Comparison of ENCODE assay signal across 2 cellular contexts in the genomic region with DNA sequence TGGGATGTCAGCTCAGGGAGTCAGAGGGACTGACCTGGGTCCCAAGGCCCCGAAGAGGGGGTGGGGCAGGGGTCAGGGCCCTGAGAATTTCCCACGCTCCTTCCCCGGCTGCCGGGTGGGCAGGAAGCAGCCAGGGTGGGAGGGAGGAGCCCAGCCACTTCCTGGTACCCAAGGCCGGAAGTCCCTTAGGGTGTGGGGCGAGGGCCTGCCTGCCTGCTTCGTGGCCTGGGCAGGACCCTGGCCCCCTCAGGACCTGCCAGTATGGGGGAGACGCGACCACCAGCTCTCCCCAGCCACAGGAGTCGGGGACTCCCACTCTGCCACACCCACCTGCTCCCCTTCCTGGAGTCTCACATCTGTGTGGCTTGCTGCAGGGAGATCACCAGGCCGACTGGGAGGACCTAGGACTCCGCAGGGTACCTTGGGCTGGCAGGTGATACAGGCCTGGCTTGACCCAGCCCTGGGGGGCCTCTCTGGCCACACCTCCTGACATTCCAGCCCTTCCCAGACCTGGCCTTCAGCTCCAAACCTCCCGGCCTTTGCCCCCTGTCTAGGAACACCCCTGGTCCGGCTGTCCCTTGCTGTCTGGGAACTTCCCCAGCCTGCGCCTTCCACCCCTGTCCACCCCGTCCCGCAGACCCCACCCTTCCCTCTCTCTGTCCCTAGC.
TF ChIP-seq lines count a peak whose summit lies in the region.

No MANE protein-coding gene starts in this region.

TF ChIP-seq in HEK293, 187 proteins besides CTCF, POLR2A, EP300 and RAD21 (continued from another document and continues in another):
- TF ChIP-seq IKZF3 (tag by site-specific recombination; IDR thresholded peaks at IDR 0.05) (peak; percentile 10; the same call in 1 of the 2 replicates), SP2 (tag by site-specific recombination; IDR thresholded peaks at IDR 0.05) (peak; percentile 83), ZNF24 (tag by site-specific recombination; IDR thresholded peaks at IDR 0.05) (no peak; the same call in 1 of the 2 replicates), ZNF426 (tag by site-specific recombination; IDR thresholded peaks at IDR 0.05) (no peak), ZNF548 (tag by site-specific recombination; IDR thresholded peaks at IDR 0.05) (no peak), YY1 (tag by site-specific recombination; IDR thresholded peaks at IDR 0.05) (no peak), ZNF501 (tag by site-specific recombination; IDR thresholded peaks at IDR 0.05) (no peak; the same call in 1 of the 2 replicates), ZNF837 (tag by site-specific recombination; IDR thresholded peaks at IDR 0.05) (no peak), ZNF2 (tag by site-specific recombination; IDR thresholded peaks at IDR 0.05) (0 out of 2 replicates have a peak, but pooled peaks have one; percentile 28), ZNF660 (tag by site-specific recombination; IDR thresholded peaks at IDR 0.05) (no peak; the same call in 1 of the 2 replicates), ZNF670 (tag by site-specific recombination; IDR thresholded peaks at IDR 0.05; ENCODE audit: low read depth) (no peak), ZNF629 (tag by site-specific recombination; IDR thresholded peaks at IDR 0.05) (peak; percentile 50; the same call in 1 of the 2 replicates), ZNF19 (tag by site-specific recombination; IDR thresholded peaks at IDR 0.05; ENCODE audit: low read depth) (no peak), ZNF747 (tag by site-specific recombination; IDR thresholded peaks at IDR 0.05) (no peak)
- TF ChIP-seq, protein P1, sequence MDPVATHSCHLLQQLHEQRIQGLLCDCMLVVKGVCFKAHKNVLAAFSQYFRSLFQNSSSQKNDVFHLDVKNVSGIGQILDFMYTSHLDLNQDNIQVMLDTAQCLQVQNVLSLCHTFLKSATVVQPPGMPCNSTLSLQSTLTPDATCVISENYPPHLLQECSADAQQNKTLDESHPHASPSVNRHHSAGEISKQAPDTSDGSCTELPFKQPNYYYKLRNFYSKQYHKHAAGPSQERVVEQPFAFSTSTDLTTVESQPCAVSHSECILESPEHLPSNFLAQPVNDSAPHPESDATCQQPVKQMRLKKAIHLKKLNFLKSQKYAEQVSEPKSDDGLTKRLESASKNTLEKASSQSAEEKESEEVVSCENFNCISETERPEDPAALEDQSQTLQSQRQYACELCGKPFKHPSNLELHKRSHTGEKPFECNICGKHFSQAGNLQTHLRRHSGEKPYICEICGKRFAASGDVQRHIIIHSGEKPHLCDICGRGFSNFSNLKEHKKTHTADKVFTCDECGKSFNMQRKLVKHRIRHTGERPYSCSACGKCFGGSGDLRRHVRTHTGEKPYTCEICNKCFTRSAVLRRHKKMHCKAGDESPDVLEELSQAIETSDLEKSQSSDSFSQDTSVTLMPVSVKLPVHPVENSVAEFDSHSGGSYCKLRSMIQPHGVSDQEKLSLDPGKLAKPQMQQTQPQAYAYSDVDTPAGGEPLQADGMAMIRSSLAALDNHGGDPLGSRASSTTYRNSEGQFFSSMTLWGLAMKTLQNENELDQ (tag by site-specific recombination; IDR thresholded peaks at IDR 0.05; ENCODE audit: low read depth): no peak
- TF ChIP-seq, protein P2, sequence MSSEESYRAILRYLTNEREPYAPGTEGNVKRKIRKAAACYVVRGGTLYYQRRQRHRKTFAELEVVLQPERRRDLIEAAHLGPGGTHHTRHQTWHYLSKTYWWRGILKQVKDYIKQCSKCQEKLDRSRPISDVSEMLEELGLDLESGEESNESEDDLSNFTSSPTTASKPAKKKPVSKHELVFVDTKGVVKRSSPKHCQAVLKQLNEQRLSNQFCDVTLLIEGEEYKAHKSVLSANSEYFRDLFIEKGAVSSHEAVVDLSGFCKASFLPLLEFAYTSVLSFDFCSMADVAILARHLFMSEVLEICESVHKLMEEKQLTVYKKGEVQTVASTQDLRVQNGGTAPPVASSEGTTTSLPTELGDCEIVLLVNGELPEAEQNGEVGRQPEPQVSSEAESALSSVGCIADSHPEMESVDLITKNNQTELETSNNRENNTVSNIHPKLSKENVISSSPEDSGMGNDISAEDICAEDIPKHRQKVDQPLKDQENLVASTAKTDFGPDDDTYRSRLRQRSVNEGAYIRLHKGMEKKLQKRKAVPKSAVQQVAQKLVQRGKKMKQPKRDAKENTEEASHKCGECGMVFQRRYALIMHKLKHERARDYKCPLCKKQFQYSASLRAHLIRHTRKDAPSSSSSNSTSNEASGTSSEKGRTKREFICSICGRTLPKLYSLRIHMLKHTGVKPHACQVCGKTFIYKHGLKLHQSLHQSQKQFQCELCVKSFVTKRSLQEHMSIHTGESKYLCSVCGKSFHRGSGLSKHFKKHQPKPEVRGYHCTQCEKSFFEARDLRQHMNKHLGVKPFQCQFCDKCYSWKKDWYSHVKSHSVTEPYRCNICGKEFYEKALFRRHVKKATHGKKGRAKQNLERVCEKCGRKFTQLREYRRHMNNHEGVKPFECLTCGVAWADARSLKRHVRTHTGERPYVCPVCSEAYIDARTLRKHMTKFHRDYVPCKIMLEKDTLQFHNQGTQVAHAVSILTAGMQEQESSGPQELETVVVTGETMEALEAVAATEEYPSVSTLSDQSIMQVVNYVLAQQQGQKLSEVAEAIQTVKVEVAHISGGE (tag by site-specific recombination; conservative IDR thresholded peaks at IDR 0.05; ENCODE audit: low read depth): peak; percentile 83
- TF ChIP-seq, protein P3, sequence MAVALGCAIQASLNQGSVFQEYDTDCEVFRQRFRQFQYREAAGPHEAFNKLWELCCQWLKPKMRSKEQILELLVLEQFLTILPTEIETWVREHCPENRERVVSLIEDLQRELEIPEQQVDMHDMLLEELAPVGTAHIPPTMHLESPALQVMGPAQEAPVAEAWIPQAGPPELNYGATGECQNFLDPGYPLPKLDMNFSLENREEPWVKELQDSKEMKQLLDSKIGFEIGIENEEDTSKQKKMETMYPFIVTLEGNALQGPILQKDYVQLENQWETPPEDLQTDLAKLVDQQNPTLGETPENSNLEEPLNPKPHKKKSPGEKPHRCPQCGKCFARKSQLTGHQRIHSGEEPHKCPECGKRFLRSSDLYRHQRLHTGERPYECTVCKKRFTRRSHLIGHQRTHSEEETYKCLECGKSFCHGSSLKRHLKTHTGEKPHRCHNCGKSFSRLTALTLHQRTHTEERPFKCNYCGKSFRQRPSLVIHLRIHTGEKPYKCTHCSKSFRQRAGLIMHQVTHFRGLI (tag by site-specific recombination; IDR thresholded peaks at IDR 0.05): peak; percentile 26; the same call in 1 of the 2 replicates
- TF ChIP-seq, protein P4, sequence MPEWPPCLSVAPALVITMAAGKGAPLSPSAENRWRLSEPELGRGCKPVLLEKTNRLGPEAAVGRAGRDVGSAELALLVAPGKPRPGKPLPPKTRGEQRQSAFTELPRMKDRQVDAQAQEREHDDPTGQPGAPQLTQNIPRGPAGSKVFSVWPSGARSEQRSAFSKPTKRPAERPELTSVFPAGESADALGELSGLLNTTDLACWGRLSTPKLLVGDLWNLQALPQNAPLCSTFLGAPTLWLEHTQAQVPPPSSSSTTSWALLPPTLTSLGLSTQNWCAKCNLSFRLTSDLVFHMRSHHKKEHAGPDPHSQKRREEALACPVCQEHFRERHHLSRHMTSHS (tag by site-specific recombination; IDR thresholded peaks at IDR 0.05): no peak
- TF ChIP-seq, protein P5, sequence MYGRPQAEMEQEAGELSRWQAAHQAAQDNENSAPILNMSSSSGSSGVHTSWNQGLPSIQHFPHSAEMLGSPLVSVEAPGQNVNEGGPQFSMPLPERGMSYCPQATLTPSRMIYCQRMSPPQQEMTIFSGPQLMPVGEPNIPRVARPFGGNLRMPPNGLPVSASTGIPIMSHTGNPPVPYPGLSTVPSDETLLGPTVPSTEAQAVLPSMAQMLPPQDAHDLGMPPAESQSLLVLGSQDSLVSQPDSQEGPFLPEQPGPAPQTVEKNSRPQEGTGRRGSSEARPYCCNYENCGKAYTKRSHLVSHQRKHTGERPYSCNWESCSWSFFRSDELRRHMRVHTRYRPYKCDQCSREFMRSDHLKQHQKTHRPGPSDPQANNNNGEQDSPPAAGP (tag by site-specific recombination; IDR thresholded peaks at IDR 0.05): peak; percentile 77

TF ChIP-seq in PFSK-1, 5 proteins besides CTCF, POLR2A, EP300 and RAD21 (continued from another document):
- TF ChIP-seq, protein P6, sequence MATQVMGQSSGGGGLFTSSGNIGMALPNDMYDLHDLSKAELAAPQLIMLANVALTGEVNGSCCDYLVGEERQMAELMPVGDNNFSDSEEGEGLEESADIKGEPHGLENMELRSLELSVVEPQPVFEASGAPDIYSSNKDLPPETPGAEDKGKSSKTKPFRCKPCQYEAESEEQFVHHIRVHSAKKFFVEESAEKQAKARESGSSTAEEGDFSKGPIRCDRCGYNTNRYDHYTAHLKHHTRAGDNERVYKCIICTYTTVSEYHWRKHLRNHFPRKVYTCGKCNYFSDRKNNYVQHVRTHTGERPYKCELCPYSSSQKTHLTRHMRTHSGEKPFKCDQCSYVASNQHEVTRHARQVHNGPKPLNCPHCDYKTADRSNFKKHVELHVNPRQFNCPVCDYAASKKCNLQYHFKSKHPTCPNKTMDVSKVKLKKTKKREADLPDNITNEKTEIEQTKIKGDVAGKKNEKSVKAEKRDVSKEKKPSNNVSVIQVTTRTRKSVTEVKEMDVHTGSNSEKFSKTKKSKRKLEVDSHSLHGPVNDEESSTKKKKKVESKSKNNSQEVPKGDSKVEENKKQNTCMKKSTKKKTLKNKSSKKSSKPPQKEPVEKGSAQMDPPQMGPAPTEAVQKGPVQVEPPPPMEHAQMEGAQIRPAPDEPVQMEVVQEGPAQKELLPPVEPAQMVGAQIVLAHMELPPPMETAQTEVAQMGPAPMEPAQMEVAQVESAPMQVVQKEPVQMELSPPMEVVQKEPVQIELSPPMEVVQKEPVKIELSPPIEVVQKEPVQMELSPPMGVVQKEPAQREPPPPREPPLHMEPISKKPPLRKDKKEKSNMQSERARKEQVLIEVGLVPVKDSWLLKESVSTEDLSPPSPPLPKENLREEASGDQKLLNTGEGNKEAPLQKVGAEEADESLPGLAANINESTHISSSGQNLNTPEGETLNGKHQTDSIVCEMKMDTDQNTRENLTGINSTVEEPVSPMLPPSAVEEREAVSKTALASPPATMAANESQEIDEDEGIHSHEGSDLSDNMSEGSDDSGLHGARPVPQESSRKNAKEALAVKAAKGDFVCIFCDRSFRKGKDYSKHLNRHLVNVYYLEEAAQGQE (IDR thresholded peaks at IDR 0.05; ENCODE audit: insufficient read depth in 1 of 2, low read depth in 2 of 2, low read length in 2 of 2): 0 out of 4 replicates have a peak, but pooled peaks of 1 of the 2 experiments have one; percentile 26
- TF ChIP-seq TAF1 (IDR thresholded peaks at IDR 0.05; ENCODE audit: borderline replicate concordance, insufficient read depth, low read length) (no peak), FOXP2 (optimal IDR thresholded peaks at IDR 0.05; ENCODE audit: borderline replicate concordance, extremely low read depth, extremely low read length, insufficient read depth) (no peak)
